In genomic region chr6:3504938-3505735, GRCh38 we compare ENCODE assay signal across 23 cellular contexts. TPM values are rescaled to one million over a fixed set of nuclear protein-coding genes. Genes with fewer than 3 reads are reported as not detected.
DNase-seq lines count a peak whose midpoint lies in the region; ATAC-seq and TF ChIP-seq lines count a peak whose summit lies in the region.
"Had no signal": no experiment of that assay in that cellular context is flagged by ENCODE, and none has a peak within 500 bp of the region (broad histone marks: within the 10 kb centered on the region; RNA-seq: fewer than 3 reads in every experiment).

No MANE protein-coding gene starts in this region.

- no peaks in the 10 kb centered on the region for H3K9me3 Mint-ChIP-seq in osteocyte (ENCODE audit: unreplicated experiment)
- H3K9me3 Mint-ChIP-seq in activated naive CD4-positive, alpha-beta T cell treated with anti-CD3 and anti-CD28 coated beads, Interleukin-2, amount 50 U/mL, for 72 hours: peaks cover 0 to 5% of the 10 kb centered on the region in 2 donors

- H3K9ac ChIP-seq in trophoblast cell (ENCODE audit: low read length): no peak overlapping the region

- H3K9me3 ChIP-seq in trophoblast cell (ENCODE audit: insufficient read depth, low read depth, low read length): no peaks in the 10 kb centered on the region
- H3K9me3 ChIP-seq: SJCRH30 had no signal

- H3K4me1 ChIP-seq in trophoblast cell (ENCODE audit: control insufficient read depth in 1 of 2, insufficient read depth in 2 of 2, low read length in 2 of 2): peaks cover 5 to 19% of the 10 kb centered on the region in 2 experiments
- H3K4me1 ChIP-seq: SJCRH30 had no signal

- peaks cover 10% of the 10 kb centered on the region for H3K79me1 ChIP-seq in trophoblast cell (ENCODE audit: low read length)

- no peak for TF ChIP-seq CTCF in osteocyte (IDR thresholded peaks at IDR 0.05)

- no peak overlapping the region for H3K4me2 ChIP-seq in trophoblast cell (ENCODE audit: low read length)
- H3K4me2 ChIP-seq: PC-9 had no signal

- H4K12ac ChIP-seq in trophoblast cell (ENCODE audit: low read depth, low read length): no peak overlapping the region

- no CpG with 5 or more reads among the region's 13 CpGs for WGBS in trophoblast cell (ENCODE audit: extremely low coverage, insufficient coverage, insufficient read length)

- H2AFZ ChIP-seq in trophoblast cell (ENCODE audit: insufficient read depth, low read length, poor library complexity): no peak overlapping the region
- H2AFZ ChIP-seq: PC-9 had no signal

- H3K27ac ChIP-seq in trophoblast cell (ENCODE audit: low read depth, low read length): no peak overlapping the region
- H3K27ac ChIP-seq: PC-9, RWPE1, SJCRH30 had no signal

- H3K4me3 Mint-ChIP-seq in osteocyte (ENCODE audit: unreplicated experiment): no peak overlapping the region
- H3K4me3 Mint-ChIP-seq: HFFc6 had no signal

- no peak overlapping the region for H3K14ac ChIP-seq in trophoblast cell (ENCODE audit: low read length)

- H2BK12ac ChIP-seq in trophoblast cell (ENCODE audit: low read length): no peak overlapping the region

- H2AK5ac ChIP-seq in trophoblast cell (ENCODE audit: low read length): no peak overlapping the region

- H2BK120ac ChIP-seq in trophoblast cell (ENCODE audit: insufficient read depth, low read length, poor library complexity): no peak overlapping the region

- no peaks in the 10 kb centered on the region for H3K79me2 ChIP-seq in trophoblast cell (ENCODE audit: control insufficient read depth, insufficient read depth, low read length, poor library complexity)

- H4K8ac ChIP-seq in trophoblast cell (ENCODE audit: low read depth, low read length): no peak overlapping the region

- no peak overlapping the region for H3K4me3 ChIP-seq in trophoblast cell (ENCODE audit: low read depth, low read length)
- H3K4me3 ChIP-seq: PC-9, SJCRH30 had no signal

- H2BK5ac ChIP-seq in trophoblast cell (ENCODE audit: low read depth, low read length, poor library complexity): no peak overlapping the region

- H4K91ac ChIP-seq in trophoblast cell (ENCODE audit: low read depth, low read length): no peak overlapping the region

- ATAC-seq in Right ventricle myocardium superior (ENCODE audit: poor library complexity) (peak; percentile 52), Right ventricle myocardium inferior (no peak), left colon (peak; percentile 20), GM19023 (IDR thresholded peaks at IDR 0.05; ENCODE audit: unreplicated experiment) (no peak)
- ATAC-seq in activated naive CD4-positive, alpha-beta T cell treated with anti-CD3 and anti-CD28 coated beads, Interleukin-2, amount 50 U/mL, for 72 hours: no peak

- no peaks in the 10 kb centered on the region for H3K36me3 ChIP-seq in trophoblast cell (ENCODE audit: control insufficient read depth in 1 of 2, insufficient read depth in 2 of 2, low read length in 2 of 2)
- H3K36me3 ChIP-seq: SJCRH30 had no signal

- H3K18ac ChIP-seq in trophoblast cell (ENCODE audit: low read length): no peak overlapping the region

- no peak overlapping the region for H3K4ac ChIP-seq in trophoblast cell (ENCODE audit: low read depth, low read length)

- H3K36me3 Mint-ChIP-seq in osteocyte (ENCODE audit: unreplicated experiment): no peaks in the 10 kb centered on the region
- no peaks in the 10 kb centered on the region for H3K36me3 Mint-ChIP-seq in activated naive CD4-positive, alpha-beta T cell treated with anti-CD3 and anti-CD28 coated beads, Interleukin-2, amount 50 U/mL, for 72 hours

- H3K27me3 ChIP-seq in trophoblast cell (ENCODE audit: insufficient read depth, low read length): no peaks in the 10 kb centered on the region
- H3K27me3 ChIP-seq: SJCRH30 had no signal

- no peak overlapping the region for H3K23ac ChIP-seq in trophoblast cell (ENCODE audit: low read length)

- intact Hi-C loops in Right ventricle myocardium superior (cut with DNase I) (no loop called here), Right ventricle myocardium inferior (cut with DNase I) (no loop called here), left colon (cut with DNase I, micrococcal nuclease) (no loop called here)

- no peak overlapping the region for H3K27ac Mint-ChIP-seq in osteocyte (ENCODE audit: unreplicated experiment)
- no peak overlapping the region for H3K27ac Mint-ChIP-seq in activated naive CD4-positive, alpha-beta T cell treated with anti-CD3 and anti-CD28 coated beads, Interleukin-2, amount 50 U/mL, for 72 hours
- H3K27ac Mint-ChIP-seq: HFFc6 had no signal

- peaks cover 19% of the 10 kb centered on the region for H3K4me1 Mint-ChIP-seq in osteocyte (ENCODE audit: unreplicated experiment)

- no peaks in the 10 kb centered on the region for H3K27me3 Mint-ChIP-seq in osteocyte (ENCODE audit: unreplicated experiment)

- DNase-seq in Right ventricle myocardium superior (no peak), Right ventricle myocardium inferior (ENCODE audit: missing footprints) (no peak), left colon (no peak), trophoblast cell (peak; percentile 46 to 66), osteocyte (ENCODE audit: extremely low spot score, unreplicated experiment) (no peak), T-helper 2 cell (no peak)
- no peak for DNase-seq in activated naive CD4-positive, alpha-beta T cell treated with anti-CD3 and anti-CD28 coated beads, Interleukin-2, amount 50 U/mL, for 72 hours (ENCODE audit: low spot score in 2 of 2)
- DNase-seq: 8988T, AML-193, C1 segment of cervical spinal cord, EL, GF-D8, HFFc6, NCI-H1092 treated with DMSO at 0.1 percent for 48 hours, NCI-H1436 treated with DMSO at 0.1 percent for 48 hours, NCI-H2029, NCI-H2227 treated with DMSO at 0.1 percent for 48 hours, NCI-H510A, PC-9, SJCRH30 had no signal

RNA-seq across cellular contexts. Expression of gene SLC22A23, which starts 48.3 kb away (rescaled TPM):
- total RNA-seq in Right ventricle myocardium superior (5.4 TPM), Right ventricle myocardium inferior (5.6 TPM), left colon (10 to 100 TPM; 75.2 to 98.6 TPM), osteocyte (10.2 and 10.4 TPM in 2 replicates)
- 29.8 and 31.6 TPM in 2 replicates for polyA plus RNA-seq in trophoblast cell (2013)
- total RNA-seq in activated naive CD4-positive, alpha-beta T cell treated with anti-CD3 and anti-CD28 coated beads, Interleukin-2, amount 50 U/mL, for 72 hours: under 1 TPM; 0.27 to 0.72 TPM
- polyA plus RNA-seq: AG04450 had no signal

Comparison
In these comparisons a context has a peak if more than half of its experiments do, and no peak if none do; other contexts are left out.
1. ATAC-seq: peak in Right ventricle myocardium superior (single experiment) and left colon (single experiment); none in Right ventricle myocardium inferior (single experiment), GM19023 (single experiment) and activated naive CD4-positive, alpha-beta T cell treated with anti-CD3 and anti-CD28 coated beads, Interleukin-2, amount 50 U/mL, for 72 hours (0 of 2).
2. DNase-seq: peak in trophoblast cell (2 of 2); none in Right ventricle myocardium superior (single experiment), Right ventricle myocardium inferior (single experiment), left colon (0 of 2), osteocyte (single experiment), activated naive CD4-positive, alpha-beta T cell treated with anti-CD3 and anti-CD28 coated beads, Interleukin-2, amount 50 U/mL, for 72 hours (0 of 2) and T-helper 2 cell (0 of 5).